In genomic region chr9:128899566-128900322, GRCh38 we compare ENCODE assay signal across 9 cellular contexts. TPM values are rescaled to one million over a fixed set of nuclear protein-coding genes. Genes with fewer than 3 reads are reported as not detected.
A peak's percentile ranks its signal among the peaks of the same experiment; 100 is the strongest.
DNase-seq lines count a peak whose midpoint lies in the region; ATAC-seq and TF ChIP-seq lines count a peak whose summit lies in the region.
"Had no signal": no experiment of that assay in that cellular context is flagged by ENCODE, and none has a peak within 500 bp of the region (broad histone marks: within the 10 kb centered on the region; RNA-seq: fewer than 3 reads in every experiment).

No MANE protein-coding gene starts in this region.

- H3K27ac ChIP-seq in cardiac muscle cell = peak overlapping the region; percentile 15
- H3K27ac ChIP-seq in urinary bladder (ENCODE audit: low read depth) = peak overlapping the region; percentile 39

- peak overlapping the region; percentile 69 for H3K4me3 Mint-ChIP-seq in activated T-helper 2 cell treated with anti-CD3 and anti-CD28 coated beads, Interferon-gamma antibody, Interleukin-2, Interleukin-4, amounts not matched to agents 10 μg/mL and 5 μg/mL and 100 μg/mL, durations not matched to agents 14 hours and 24 hours and 36 hours (ENCODE audit: low read depth)

- H3K36me3 Mint-ChIP-seq in activated T-helper 2 cell treated with anti-CD3 and anti-CD28 coated beads, Interferon-gamma antibody, Interleukin-2, Interleukin-4, amounts not matched to agents 10 μg/mL and 5 μg/mL and 100 μg/mL, durations not matched to agents 14 hours and 24 hours and 36 hours (ENCODE audit: low read depth) = peaks cover 36% of the 10 kb centered on the region

- H3K27me3 Mint-ChIP-seq in activated T-helper 2 cell treated with anti-CD3 and anti-CD28 coated beads, Interferon-gamma antibody, Interleukin-2, Interleukin-4, amounts not matched to agents 10 μg/mL and 5 μg/mL and 100 μg/mL, durations not matched to agents 14 hours and 24 hours and 36 hours (ENCODE audit: low read depth) = no peaks in the 10 kb centered on the region

- H3K4me1 Mint-ChIP-seq in activated T-helper 2 cell treated with anti-CD3 and anti-CD28 coated beads, Interferon-gamma antibody, Interleukin-2, Interleukin-4, amounts not matched to agents 10 μg/mL and 5 μg/mL and 100 μg/mL, durations not matched to agents 14 hours and 24 hours and 36 hours (ENCODE audit: low read depth) = peaks cover 62% of the 10 kb centered on the region

- no peak overlapping the region for H3K4me3 ChIP-seq in cardiac muscle cell
- H3K4me3 ChIP-seq in urinary bladder (ENCODE audit: low read depth, low read length) = no peak overlapping the region

- peak overlapping the region; percentile 99 for H3K27ac Mint-ChIP-seq in activated T-helper 2 cell treated with anti-CD3 and anti-CD28 coated beads, Interferon-gamma antibody, Interleukin-2, Interleukin-4, amounts not matched to agents 10 μg/mL and 5 μg/mL and 100 μg/mL, durations not matched to agents 14 hours and 24 hours and 36 hours

- H3K4me1 ChIP-seq in cardiac muscle cell (ENCODE audit: low read depth) (no peaks in the 10 kb centered on the region), urinary bladder (ENCODE audit: insufficient read depth) (no peaks in the 10 kb centered on the region)

- H3K9me3 ChIP-seq in cardiac muscle cell (ENCODE audit: low read depth) = no peaks in the 10 kb centered on the region

- TF ChIP-seq CTCF in cardiac muscle cell (IDR thresholded peaks at IDR 0.05; ENCODE audit: low read depth, low read length) = no peak

- H3K9me3 Mint-ChIP-seq in activated T-helper 2 cell treated with anti-CD3 and anti-CD28 coated beads, Interferon-gamma antibody, Interleukin-2, Interleukin-4, amounts not matched to agents 10 μg/mL and 5 μg/mL and 100 μg/mL, durations not matched to agents 14 hours and 24 hours and 36 hours = no peaks in the 10 kb centered on the region

- ATAC-seq in Right ventricle myocardium superior (ENCODE audit: poor library complexity) = no peak
- ATAC-seq in left colon = peak; percentile 66
- no peak for ATAC-seq in HG03432 (IDR thresholded peaks at IDR 0.05; ENCODE audit: unreplicated experiment)

- DNase-seq in cardiac muscle cell (ENCODE audit: low read depth in 1 of 2, low spot score in 1 of 2) (no peak), Right ventricle myocardium superior (no peak), left colon (no peak), NCI-H1436 treated with DMSO at 0.1 percent for 48 hours (lab: John Stamatoyannopoulos, UW) (no peak), NCI-H2227 (lab: John Stamatoyannopoulos, UW; ENCODE audit: unreplicated experiment) (no peak)
- peak; percentile 38 for DNase-seq in activated T-helper 2 cell treated with anti-CD3 and anti-CD28 coated beads, Interferon-gamma antibody, Interleukin-2, Interleukin-4, amounts not matched to agents 10 μg/mL and 5 μg/mL and 100 μg/mL, durations not matched to agents 14 hours and 24 hours and 36 hours (ENCODE audit: low spot score)

- intact Hi-C loops in Right ventricle myocardium superior (cut with DNase I) (no loop called here), left colon (cut with DNase I, micrococcal nuclease) (no loop called here)
- intact Hi-C loops in activated T-helper 2 cell treated with anti-CD3 and anti-CD28 coated beads, Interferon-gamma antibody, Interleukin-2, Interleukin-4, amounts not matched to agents 10 μg/mL and 5 μg/mL and 100 μg/mL, durations not matched to agents 14 hours and 24 hours and 36 hours (cut with micrococcal nuclease) = no loop called here

- H3K27me3 ChIP-seq in cardiac muscle cell = no peaks in the 10 kb centered on the region

- 63% methylated on average over 8 of the region's 8 CpGs for WGBS in urinary bladder

- peaks cover 4% of the 10 kb centered on the region for H3K36me3 ChIP-seq in cardiac muscle cell
- no peaks in the 10 kb centered on the region for H3K36me3 ChIP-seq in urinary bladder (ENCODE audit: insufficient read depth)

RNA-seq across cellular contexts. Expression of gene LRRC8A, which starts 17.8 kb away (rescaled TPM):
- total RNA-seq in cardiac muscle cell (48.1 and 55.8 TPM in 2 replicates), Right ventricle myocardium superior (20.2 TPM), left colon (10 to 100 TPM; 21.8 to 38.3 TPM), urinary bladder (17.1 TPM)
- polyA plus RNA-seq in cardiac muscle cell (28.6 and 31.6 TPM in 2 replicates), urinary bladder (62.3 TPM)
- 24.9 and 25.4 TPM in 2 replicates for total RNA-seq in activated T-helper 2 cell treated with anti-CD3 and anti-CD28 coated beads, Interferon-gamma antibody, Interleukin-2, Interleukin-4, amounts not matched to agents 10 μg/mL and 5 μg/mL and 100 μg/mL, durations not matched to agents 14 hours and 24 hours and 36 hours

RNA-seq across cellular contexts. Expression of gene KYAT1, which starts 18.0 kb away (rescaled TPM):
- total RNA-seq in cardiac muscle cell (23.3 and 25.0 TPM in 2 replicates), Right ventricle myocardium superior (12.6 TPM), left colon (1 to 10 TPM; 2.1 TPM), urinary bladder (5.4 TPM)
- polyA plus RNA-seq in cardiac muscle cell (21.8 and 36.9 TPM in 2 replicates), urinary bladder (7.8 TPM)
- 13.6 and 14.0 TPM in 2 replicates for total RNA-seq in activated T-helper 2 cell treated with anti-CD3 and anti-CD28 coated beads, Interferon-gamma antibody, Interleukin-2, Interleukin-4, amounts not matched to agents 10 μg/mL and 5 μg/mL and 100 μg/mL, durations not matched to agents 14 hours and 24 hours and 36 hours

RNA-seq across cellular contexts. Expression of gene PHYHD1, which starts 21.0 kb away (rescaled TPM):
- total RNA-seq in cardiac muscle cell = 25.3 and 36.6 TPM in 2 replicates
- polyA plus RNA-seq in cardiac muscle cell = 40.8 and 43.8 TPM in 2 replicates
- total RNA-seq in Right ventricle myocardium superior = 28.7 TPM
- total RNA-seq in activated T-helper 2 cell treated with anti-CD3 and anti-CD28 coated beads, Interferon-gamma antibody, Interleukin-2, Interleukin-4, amounts not matched to agents 10 μg/mL and 5 μg/mL and 100 μg/mL, durations not matched to agents 14 hours and 24 hours and 36 hours = 0.44 and 0.68 TPM in 2 replicates
- 1 to 10 TPM; 1.5 to 7.1 TPM for total RNA-seq in left colon
- total RNA-seq in urinary bladder = 16.8 TPM
- 34.8 TPM for polyA plus RNA-seq in urinary bladder
- total RNA-seq: Daoy had no signal

RNA-seq across cellular contexts. Expression of gene DOLK, which starts 47.7 kb away (rescaled TPM):
- 21.0 and 32.2 TPM in 2 replicates for total RNA-seq in cardiac muscle cell
- polyA plus RNA-seq in cardiac muscle cell = 33.3 and 37.1 TPM in 2 replicates
- 6.4 TPM for total RNA-seq in Right ventricle myocardium superior
- total RNA-seq in activated T-helper 2 cell treated with anti-CD3 and anti-CD28 coated beads, Interferon-gamma antibody, Interleukin-2, Interleukin-4, amounts not matched to agents 10 μg/mL and 5 μg/mL and 100 μg/mL, durations not matched to agents 14 hours and 24 hours and 36 hours = 13.0 and 13.3 TPM in 2 replicates
- 10 to 100 TPM; 12.1 to 12.8 TPM for total RNA-seq in left colon
- 11.3 TPM for total RNA-seq in urinary bladder
- polyA plus RNA-seq in urinary bladder = 16.4 TPM

RNA-seq across cellular contexts. Expression of gene NUP188, which starts 47.8 kb away (rescaled TPM):
- total RNA-seq in cardiac muscle cell (50.8 and 52.0 TPM in 2 replicates), Right ventricle myocardium superior (21.0 TPM), left colon (10 to 100 TPM; 19.6 to 23.6 TPM), urinary bladder (43.1 TPM)
- polyA plus RNA-seq in cardiac muscle cell (35.8 and 38.9 TPM in 2 replicates), urinary bladder (20.3 TPM)
- 161 and 175 TPM in 2 replicates for total RNA-seq in activated T-helper 2 cell treated with anti-CD3 and anti-CD28 coated beads, Interferon-gamma antibody, Interleukin-2, Interleukin-4, amounts not matched to agents 10 μg/mL and 5 μg/mL and 100 μg/mL, durations not matched to agents 14 hours and 24 hours and 36 hours
